Comparison of ENCODE assay signal across 8 cellular contexts in the genomic region with DNA sequence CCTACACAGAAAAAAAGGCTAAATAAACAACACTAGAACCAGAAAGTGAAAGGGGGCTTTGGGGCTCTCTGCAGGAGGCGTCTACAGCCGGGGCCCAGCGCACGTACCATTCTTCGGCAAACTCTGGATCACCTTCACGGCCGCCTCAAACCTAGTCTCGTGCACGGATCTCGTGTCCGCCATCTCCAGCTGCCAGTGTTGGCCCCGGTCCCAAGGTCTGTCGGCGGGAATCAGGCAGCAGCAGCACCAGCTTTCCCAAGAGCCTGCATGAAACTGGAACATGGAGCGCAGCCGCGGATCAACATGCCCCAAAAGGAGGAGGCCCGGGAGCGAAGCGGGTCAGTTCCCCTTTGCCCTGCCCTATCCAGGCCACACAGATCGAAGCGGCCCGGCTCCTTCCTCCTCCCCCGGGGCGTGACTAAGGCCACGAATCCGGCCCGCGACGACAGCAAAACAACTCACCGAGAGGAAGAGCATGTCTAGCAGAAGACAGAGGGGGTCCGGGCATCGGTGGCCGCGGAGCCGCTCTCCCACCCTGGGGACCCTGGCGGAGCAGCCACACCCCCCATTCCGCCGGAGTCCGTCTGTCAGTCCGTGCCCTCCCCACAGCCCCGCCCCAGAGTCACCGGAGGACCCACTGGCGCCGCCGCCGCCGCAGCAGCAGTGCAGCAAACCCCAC. TPM values are rescaled to one million over a fixed set of nuclear protein-coding genes. Genes with fewer than 3 reads are reported as not detected.
DNase-seq lines count a peak whose midpoint lies in the region; ATAC-seq lines count a peak whose summit lies in the region.

A gene with protein sequence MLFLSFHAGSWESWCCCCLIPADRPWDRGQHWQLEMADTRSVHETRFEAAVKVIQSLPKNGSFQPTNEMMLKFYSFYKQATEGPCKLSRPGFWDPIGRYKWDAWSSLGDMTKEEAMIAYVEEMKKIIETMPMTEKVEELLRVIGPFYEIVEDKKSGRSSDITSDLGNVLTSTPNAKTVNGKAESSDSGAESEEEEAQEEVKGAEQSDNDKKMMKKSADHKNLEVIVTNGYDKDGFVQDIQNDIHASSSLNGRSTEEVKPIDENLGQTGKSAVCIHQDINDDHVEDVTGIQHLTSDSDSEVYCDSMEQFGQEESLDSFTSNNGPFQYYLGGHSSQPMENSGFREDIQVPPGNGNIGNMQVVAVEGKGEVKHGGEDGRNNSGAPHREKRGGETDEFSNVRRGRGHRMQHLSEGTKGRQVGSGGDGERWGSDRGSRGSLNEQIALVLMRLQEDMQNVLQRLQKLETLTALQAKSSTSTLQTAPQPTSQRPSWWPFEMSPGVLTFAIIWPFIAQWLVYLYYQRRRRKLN (minus strand): TSS at position 586 of the 679 bp plus-strand sequence. CDS start 109 bp downstream, at position 477.

- peak within 1 kb of the TSS; percentile 99 for H3K27ac Mint-ChIP-seq in activated CD4-positive, alpha-beta T cell treated with anti-CD3 and anti-CD28 coated beads, Interleukin-2, amount 10 ng/mL, durations not matched to agents 7 days and 5 days

- POLR2A ChIA-PET in activated CD4-positive, alpha-beta T cell treated with anti-CD3 and anti-CD28 coated beads, Interleukin-2, amount 10 ng/mL, durations not matched to agents 7 days and 5 days (lab: Charles Lee): interaction anchor here (0.6 kb wide), 1 partner anchor 86 kb away, joined by 3 read pairs; a partner anchor contains a TSS

- no peaks in the 10 kb centered on the region for H3K27me3 Mint-ChIP-seq in activated CD4-positive, alpha-beta T cell treated with anti-CD3 and anti-CD28 coated beads, Interleukin-2, amount 10 ng/mL, durations not matched to agents 7 days and 5 days

- H3K4me1 Mint-ChIP-seq in activated CD4-positive, alpha-beta T cell treated with anti-CD3 and anti-CD28 coated beads, Interleukin-2, amount 10 ng/mL, durations not matched to agents 7 days and 5 days: peaks cover 32% of the 10 kb centered on the region

- intact Hi-C loops in left colon (cut with DNase I, micrococcal nuclease): no loop called here

- H3K36me3 Mint-ChIP-seq in activated CD4-positive, alpha-beta T cell treated with anti-CD3 and anti-CD28 coated beads, Interleukin-2, amount 10 ng/mL, durations not matched to agents 7 days and 5 days (ENCODE audit: low read depth): peaks cover 8% of the 10 kb centered on the region

- H3K9me3 Mint-ChIP-seq in activated CD4-positive, alpha-beta T cell treated with anti-CD3 and anti-CD28 coated beads, Interleukin-2, amount 10 ng/mL, durations not matched to agents 7 days and 5 days: no peaks in the 10 kb centered on the region

- ATAC-seq in GM19023 (IDR thresholded peaks at IDR 0.05; ENCODE audit: unreplicated experiment): peak; percentile 53
- ATAC-seq in HG03196 (IDR thresholded peaks at IDR 0.05; ENCODE audit: unreplicated experiment): peak; percentile 45
- ATAC-seq in left colon: peak; percentile 70

- peak within 1 kb of the TSS; percentile 92 for H3K4me3 Mint-ChIP-seq in activated CD4-positive, alpha-beta T cell treated with anti-CD3 and anti-CD28 coated beads, Interleukin-2, amount 10 ng/mL, durations not matched to agents 7 days and 5 days

- CTCF ChIA-PET in activated CD4-positive, alpha-beta T cell treated with anti-CD3 and anti-CD28 coated beads, Interleukin-2, amount 10 ng/mL, durations not matched to agents 7 days and 5 days (lab: Charles Lee): interaction anchor here (1.2 kb wide), 2 partner anchors 11 to 17 kb away, joined by 4 to 5 read pairs; no protein-coding TSS in a partner anchor

- DNase-seq in AML-193 (lab: John Stamatoyannopoulos, UW): peak; percentile 81 to 83
- peak; percentile 40 to 57 for DNase-seq in NCI-H524 (lab: John Stamatoyannopoulos, UW)
- DNase-seq in activated CD4-positive, alpha-beta T cell treated with anti-CD3 and anti-CD28 coated beads, Interleukin-2, amount 10 ng/mL, durations not matched to agents 7 days and 5 days: peak; percentile 78
- peak; percentile 14 for DNase-seq in cortex of kidney (lab: John Stamatoyannopoulos, UW)
- DNase-seq in left colon: peak; percentile 90
- DNase-seq in stimulated activated CD4-positive, alpha-beta T cell treated with anti-CD3 and anti-CD28 coated beads, Interleukin-1b, Interleukin-23, amount 100 ng/mL, for 48 hours: peak; percentile 73

RNA-seq across cellular contexts. Expression of the gene that starts here (rescaled TPM):
- 10 to 100 TPM; 19.2 to 21.6 TPM for total RNA-seq in activated CD4-positive, alpha-beta T cell treated with anti-CD3 and anti-CD28 coated beads, Interleukin-2, amount 10 ng/mL, durations not matched to agents 7 days and 5 days
- 10 to 100 TPM; 36.3 to 39.4 TPM for total RNA-seq in left colon

Comparison
In these comparisons a context has a peak if more than half of its experiments do, and no peak if none do; other contexts are left out.
1. Peak in every context shown above with its lines: DNase-seq and ATAC-seq.
2. DNase-seq: peak in every context shown above with its lines; median percentile 90 in left colon; 82 in AML-193; 78 in activated CD4-positive, alpha-beta T cell treated with anti-CD3 and anti-CD28 coated beads, Interleukin-2, amount 10 ng/mL, durations not matched to agents 7 days and 5 days; 73 in stimulated activated CD4-positive, alpha-beta T cell treated with anti-CD3 and anti-CD28 coated beads, Interleukin-1b, Interleukin-23, amount 100 ng/mL, for 48 hours; 48 in NCI-H524; 14 in cortex of kidney.